In the genomic region with DNA sequence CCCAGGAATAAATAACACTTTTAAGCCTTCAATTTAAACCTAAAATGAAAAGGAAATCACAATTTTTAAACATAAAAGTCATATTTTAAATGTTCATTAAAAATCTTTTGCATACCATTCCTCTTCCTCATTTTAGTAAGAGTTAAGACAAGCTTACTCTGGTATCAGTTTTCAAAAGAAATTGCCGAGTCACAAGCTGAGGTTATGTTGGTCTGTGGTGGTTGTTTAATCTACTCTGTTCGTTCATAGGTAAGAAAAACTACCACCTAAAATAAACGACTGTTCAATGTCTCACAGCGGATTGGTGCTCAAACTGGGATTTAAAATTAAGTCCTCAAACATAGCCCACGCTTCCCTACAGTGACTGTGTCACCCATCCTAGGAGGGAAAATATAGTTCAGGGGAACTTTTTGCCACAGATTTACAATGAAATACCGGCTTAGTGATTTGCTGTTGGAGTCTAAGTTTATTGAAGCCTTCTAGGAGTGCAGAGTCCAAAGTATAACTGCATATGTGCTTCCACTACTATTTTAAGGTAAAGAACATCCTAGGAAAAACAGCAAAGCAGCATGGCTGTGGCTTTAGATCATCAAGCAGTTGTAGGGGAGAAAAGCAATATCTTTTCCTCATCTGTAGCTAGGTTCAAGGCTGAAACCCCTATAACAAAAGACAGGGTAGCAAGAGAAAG, we compare ENCODE assay signal across 16 cellular contexts.
DNase-seq lines count a peak whose midpoint lies in the region; ATAC-seq and TF ChIP-seq lines count a peak whose summit lies in the region.
"Had no signal": no experiment of that assay in that cellular context is flagged by ENCODE, and none has a peak within 500 bp of the region (broad histone marks: within the 10 kb centered on the region; RNA-seq: fewer than 3 reads in every experiment).

No MANE protein-coding gene starts in this region.

- TF ChIP-seq RAD21 in HCT116 (IDR thresholded peaks at IDR 0.05; ENCODE audit: low read depth): no peak

- H3K4me3 ChIP-seq in HCT116 (replicated peaks in 1 of 2; ENCODE audit: low read depth in 1 of 2, low read length in 2 of 2): no peak overlapping the region
- no peak overlapping the region for H3K4me3 ChIP-seq in RWPE2 (ENCODE audit: severe bottlenecking)
- H3K4me3 ChIP-seq in fibroblast of mammary gland (ENCODE audit: control insufficient read depth, low read depth, low read length): no peak overlapping the region
- H3K4me3 ChIP-seq in skeletal muscle satellite cell (ENCODE audit: low read length): peak overlapping the region; percentile 16
- H3K4me3 ChIP-seq in Caco-2 (ENCODE audit: low read depth, low read length): no peak overlapping the region
- H3K4me3 ChIP-seq: colonic mucosa had no signal

- H3K36me3 Mint-ChIP-seq in activated CD4-positive, alpha-beta T cell treated with anti-CD3 and anti-CD28 coated beads for 36 hours (ENCODE audit: low read depth): no peaks in the 10 kb centered on the region
- no peaks in the 10 kb centered on the region for H3K36me3 Mint-ChIP-seq in Caco-2 (ENCODE audit: insufficient read depth, unreplicated experiment)
- H3K36me3 Mint-ChIP-seq: activated naive CD4-positive, alpha-beta T cell treated with anti-CD3 and anti-CD28 coated beads, Interleukin-2, amount 50 U/mL, for 24 hours had no signal

- H3K4me1 ChIP-seq in HCT116 (ENCODE audit: control insufficient read depth in 1 of 2, insufficient read depth in 2 of 2, low read length in 2 of 2) (peaks cover 3 to 14% of the 10 kb centered on the region in 2 experiments; a peak in 2 of 4 replicates), RWPE2 (ENCODE audit: insufficient read depth, poor library complexity, severe bottlenecking) (peaks cover 7% of the 10 kb centered on the region), skeletal muscle satellite cell (ENCODE audit: control insufficient read depth, insufficient read depth, low read length) (peaks cover 11% of the 10 kb centered on the region), Caco-2 (peaks cover 14% of the 10 kb centered on the region; the same call in 1 of the 2 replicates)
- H3K4me1 ChIP-seq: colonic mucosa had no signal

- CTCF ChIA-PET in HCT116 (lab: Charles Lee) (no interaction called here), Caco-2 (lab: Charles Lee) (no interaction called here)
- CTCF ChIA-PET in activated CD4-positive, alpha-beta T cell treated with anti-CD3 and anti-CD28 coated beads for 36 hours (lab: Charles Lee): interaction anchor here (2.5 kb wide), 1 partner anchor 391 kb away, joined by 12 read pairs; no protein-coding TSS in a partner anchor

- H3K9me2 ChIP-seq in HCT116 (ENCODE audit: insufficient read depth): no peaks in the 10 kb centered on the region

- peak overlapping the region; percentile 94 for H2AFZ ChIP-seq in HCT116 (ENCODE audit: low read depth, low read length, poor library complexity, severe bottlenecking)

- ATAC-seq in HCT116: no peak
- peak; percentile 65; the same call in 2 of the 3 replicates for ATAC-seq in RWPE2 (ENCODE audit: low read depth)
- no peak for ATAC-seq in activated CD4-positive, alpha-beta T cell treated with anti-CD3 and anti-CD28 coated beads for 36 hours
- ATAC-seq: activated CD8-positive, alpha-beta T cell treated with anti-CD3 and anti-CD28 coated beads for 36 hours had no signal

- no peak overlapping the region for H3K4me3 Mint-ChIP-seq in activated CD4-positive, alpha-beta T cell treated with anti-CD3 and anti-CD28 coated beads for 36 hours
- no peak overlapping the region for H3K4me3 Mint-ChIP-seq in Caco-2 (ENCODE audit: unreplicated experiment)
- H3K4me3 Mint-ChIP-seq: activated CD8-positive, alpha-beta T cell treated with anti-CD3 and anti-CD28 coated beads for 36 hours; activated naive CD4-positive, alpha-beta T cell treated with anti-CD3 and anti-CD28 coated beads, Interleukin-2, amount 50 U/mL, for 24 hours; nephron had no signal

- RAD21 ChIA-PET in HCT116 (lab: Charles Lee; ENCODE audit: low non-redundant PET in 1 of 2, low total read pairs in 2 of 2, uncharacterized antibody in 2 of 2, unreplicated experiment in 2 of 2): no interaction called here

- no peaks in the 10 kb centered on the region for H3K79me2 ChIP-seq in HCT116 (ENCODE audit: insufficient read depth, low read length)

- no peaks in the 10 kb centered on the region for H3K4me1 Mint-ChIP-seq in activated CD4-positive, alpha-beta T cell treated with anti-CD3 and anti-CD28 coated beads for 36 hours
- no peaks in the 10 kb centered on the region for H3K4me1 Mint-ChIP-seq in Caco-2 (ENCODE audit: low read depth, unreplicated experiment)
- H3K4me1 Mint-ChIP-seq: activated naive CD4-positive, alpha-beta T cell treated with anti-CD3 and anti-CD28 coated beads, Interleukin-2, amount 50 U/mL, for 24 hours; nephron had no signal

- TF ChIP-seq CTCF in HCT116 (IDR thresholded peaks at IDR 0.05 in 2 of 3, conservative IDR thresholded peaks at IDR 0.05 in 1 of 3; ENCODE audit: borderline replicate concordance in 1 of 3, insufficient read depth in 1 of 3, low read depth in 2 of 3, low read length in 2 of 3): no peak
- TF ChIP-seq CTCF in RWPE2 (IDR thresholded peaks at IDR 0.05; ENCODE audit: poor library complexity, severe bottlenecking): no peak
- TF ChIP-seq CTCF in fibroblast of mammary gland (conservative IDR thresholded peaks at IDR 0.05; ENCODE audit: control insufficient read depth, insufficient read depth, low read depth, low read length): no peak
- TF ChIP-seq CTCF in Caco-2 (IDR thresholded peaks at IDR 0.05; ENCODE audit: insufficient read depth in 1 of 2, low read depth in 1 of 2, low read length in 1 of 2, severe bottlenecking in 1 of 2, unreplicated experiment in 1 of 2): no peak

- H3K27me3 Mint-ChIP-seq in activated CD4-positive, alpha-beta T cell treated with anti-CD3 and anti-CD28 coated beads for 36 hours: no peaks in the 10 kb centered on the region
- H3K27me3 Mint-ChIP-seq in Caco-2 (ENCODE audit: insufficient read depth, unreplicated experiment): no peaks in the 10 kb centered on the region
- H3K27me3 Mint-ChIP-seq: activated CD8-positive, alpha-beta T cell treated with anti-CD3 and anti-CD28 coated beads for 36 hours; activated naive CD4-positive, alpha-beta T cell treated with anti-CD3 and anti-CD28 coated beads, Interleukin-2, amount 50 U/mL, for 24 hours had no signal

- H3K9me3 Mint-ChIP-seq in activated CD4-positive, alpha-beta T cell treated with anti-CD3 and anti-CD28 coated beads for 36 hours (ENCODE audit: low read depth): no peaks in the 10 kb centered on the region
- H3K9me3 Mint-ChIP-seq in Caco-2 (ENCODE audit: unreplicated experiment): no peaks in the 10 kb centered on the region
- H3K9me3 Mint-ChIP-seq: activated CD8-positive, alpha-beta T cell treated with anti-CD3 and anti-CD28 coated beads for 36 hours; activated naive CD4-positive, alpha-beta T cell treated with anti-CD3 and anti-CD28 coated beads, Interleukin-2, amount 50 U/mL, for 24 hours; nephron had no signal

- DNase-seq in HCT116 (ENCODE audit: low read depth, low spot score): no peak
- no peak for DNase-seq in RWPE2 (ENCODE audit: low spot score)
- peak; percentile 39 for DNase-seq in fibroblast of mammary gland (ENCODE audit: low read depth)
- DNase-seq in HuH-7 (ENCODE audit: low spot score): no peak
- DNase-seq in activated CD4-positive, alpha-beta T cell treated with anti-CD3 and anti-CD28 coated beads for 36 hours: no peak
- DNase-seq in Caco-2: no peak
- DNase-seq: activated CD8-positive, alpha-beta T cell treated with anti-CD3 and anti-CD28 coated beads for 36 hours; Calu3; colonic mucosa; foreskin melanocyte; H7; islet precursor cell; NCI-H1694 treated with DMSO at 0.1 percent for 48 hours had no signal

- intact Hi-C loops in HCT116 (cut with micrococcal nuclease): loop anchor here (10.0 kb wide), 2 partner anchors 646 to 1156 kb away; no protein-coding TSS in a partner anchor
- intact Hi-C loops in activated CD4-positive, alpha-beta T cell treated with anti-CD3 and anti-CD28 coated beads for 36 hours (cut with DNase I, micrococcal nuclease): loop anchor here in 1 of 2 experiments (5.0 kb wide), 1 partner anchor 353 kb away; no protein-coding TSS in a partner anchor
- intact Hi-C loops in Caco-2 (cut with micrococcal nuclease; ENCODE audit: unreplicated experiment): loop anchor here (5.0 to 10.0 kb wide), 3 partner anchors 316 to 646 kb away; a partner anchor contains a TSS

- H3K27ac ChIP-seq in HCT116 (ENCODE audit: low read depth, low read length) (no peak overlapping the region; the same call in 1 of the 2 replicates), RWPE2 (ENCODE audit: poor library complexity, severe bottlenecking) (no peak overlapping the region)
- H3K27ac ChIP-seq: colonic mucosa had no signal

- POLR2A ChIA-PET in HCT116 (lab: Charles Lee) (no interaction called here), Caco-2 (lab: Charles Lee) (no interaction called here)
- POLR2A ChIA-PET in activated CD4-positive, alpha-beta T cell treated with anti-CD3 and anti-CD28 coated beads for 36 hours (lab: Charles Lee): no interaction called here

- H3K9ac ChIP-seq in HCT116 (ENCODE audit: low read length) (no peak overlapping the region), skeletal muscle satellite cell (ENCODE audit: low read depth, low read length) (no peak overlapping the region)

- H4K20me1 ChIP-seq in HCT116 (ENCODE audit: insufficient read depth): no peaks in the 10 kb centered on the region

- TF ChIP-seq POLR2A in HCT116 (IDR thresholded peaks at IDR 0.05; ENCODE audit: borderline replicate concordance, extremely low read depth, insufficient read depth, insufficient read length): no peak

- H3K9me3 ChIP-seq in HCT116 (ENCODE audit: control insufficient read depth in 1 of 2, insufficient read depth in 1 of 2, low read depth in 1 of 2, low read length in 2 of 2): 0 out of 4 replicates have a peak, but pooled peaks cover 0 to 6% of the 10 kb centered on the region in 2 experiments
- H3K9me3 ChIP-seq in RWPE2 (ENCODE audit: severe bottlenecking): no peaks in the 10 kb centered on the region
- no peaks in the 10 kb centered on the region for H3K9me3 ChIP-seq in skeletal muscle satellite cell (replicated peaks; ENCODE audit: low read length)
- H3K9me3 ChIP-seq in Caco-2: no peaks in the 10 kb centered on the region
- H3K9me3 ChIP-seq: colonic mucosa had no signal

- BruUV-seq in HCT116 (replicated peaks; lab: Mats Ljungman, UMichigan) (no TSS peak), Caco-2 (replicated peaks; lab: Mats Ljungman, UMichigan) (no TSS peak)

- H3K4me2 ChIP-seq in HCT116 (ENCODE audit: low read length) (0 out of 2 replicates have a peak overlapping the region, but pooled peaks have one; percentile 13), skeletal muscle satellite cell (ENCODE audit: low read length) (peak overlapping the region; percentile 33)

- H3K36me3 ChIP-seq in HCT116 (ENCODE audit: control insufficient read depth in 1 of 2, insufficient read depth in 2 of 2, low read length in 2 of 2): peaks cover 0 to 7% of the 10 kb centered on the region in 2 experiments; a peak in 1 of 4 replicates
- no peaks in the 10 kb centered on the region for H3K36me3 ChIP-seq in RWPE2 (ENCODE audit: low read depth)
- H3K36me3 ChIP-seq in skeletal muscle satellite cell (ENCODE audit: insufficient read depth, low read length): no peaks in the 10 kb centered on the region
- H3K36me3 ChIP-seq in Caco-2 (ENCODE audit: control insufficient read depth, insufficient read depth, low read length): no peaks in the 10 kb centered on the region
- H3K36me3 ChIP-seq: colonic mucosa had no signal

- no peak overlapping the region for H3K27ac Mint-ChIP-seq in activated CD4-positive, alpha-beta T cell treated with anti-CD3 and anti-CD28 coated beads for 36 hours
- no peak overlapping the region for H3K27ac Mint-ChIP-seq in Caco-2 (ENCODE audit: unreplicated experiment)
- H3K27ac Mint-ChIP-seq: activated CD8-positive, alpha-beta T cell treated with anti-CD3 and anti-CD28 coated beads for 36 hours; activated naive CD4-positive, alpha-beta T cell treated with anti-CD3 and anti-CD28 coated beads, Interleukin-2, amount 50 U/mL, for 24 hours had no signal

- H3K27me3 ChIP-seq in HCT116 (ENCODE audit: insufficient read depth, low read length): no peaks in the 10 kb centered on the region
- H3K27me3 ChIP-seq in RWPE2 (ENCODE audit: insufficient read depth, poor library complexity, severe bottlenecking): no peaks in the 10 kb centered on the region
- H3K27me3 ChIP-seq in skeletal muscle satellite cell (ENCODE audit: control insufficient read depth, insufficient read depth, low read length): no peaks in the 10 kb centered on the region
- H3K27me3 ChIP-seq in Caco-2 (replicated peaks; ENCODE audit: control insufficient read depth, insufficient read depth, low read length): no peaks in the 10 kb centered on the region
- H3K27me3 ChIP-seq: colonic mucosa had no signal
